21 cellular contexts compared by ENCODE assay signal in the genomic region with DNA sequence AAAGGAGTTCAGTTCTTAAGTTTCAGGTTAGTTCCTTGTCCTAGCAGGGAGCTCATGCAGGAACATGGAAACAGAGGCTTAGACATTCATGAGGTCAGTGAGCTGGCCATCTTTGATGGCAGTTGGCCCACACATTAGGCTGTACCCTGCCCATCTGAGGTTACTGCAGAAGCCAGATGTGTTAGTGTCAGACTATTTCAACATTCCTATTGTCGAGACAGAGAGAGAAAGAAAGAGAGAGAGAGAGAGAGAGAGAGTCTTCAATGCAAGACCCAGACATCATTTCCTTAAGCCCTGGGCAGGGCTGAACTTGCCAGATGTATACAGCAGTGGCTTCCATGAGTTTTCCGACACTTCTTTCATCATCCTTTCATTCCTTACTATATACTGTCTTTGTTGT.
"Had no signal": no experiment of that assay in that cellular context is flagged by ENCODE, and none has a peak within 500 bp of the region (broad histone marks: within the 10 kb centered on the region; RNA-seq: fewer than 3 reads in every experiment).

No MANE protein-coding gene starts in this region.

- H3K9me3 ChIP-seq: adrenal gland, breast epithelium, colonic mucosa, gastroesophageal sphincter, prostate gland, tibial artery had no signal

- H3K36me3 Mint-ChIP-seq: activated naive CD8-positive, alpha-beta T cell; natural killer cell treated with Interleukin-12 subunit alpha and Interleukin-12 subunit beta and Interleukin-15 and Interleukin-18, amount 100 ng/mL, for 72 hours had no signal

- H3K27ac Mint-ChIP-seq: activated naive CD8-positive, alpha-beta T cell; activated T-helper 17 cell treated with anti-CD3 and anti-CD28 coated beads, Interleukin-2, amount 50 U/mL, for 72 hours; natural killer cell treated with Interleukin-12 subunit alpha and Interleukin-12 subunit beta and Interleukin-15 and Interleukin-18, amount 100 ng/mL, for 72 hours; stimulated activated naive CD8-positive, alpha-beta T cell treated with anti-CD3 and anti-CD28 coated beads, Interleukin-15, Interleukin-2, amounts not matched to agents 100 ng/mL and 50 ng/mL, for 24 hours had no signal

- H3K27me3 Mint-ChIP-seq: activated naive CD8-positive, alpha-beta T cell; activated T-helper 17 cell treated with anti-CD3 and anti-CD28 coated beads, Interleukin-2, amount 50 U/mL, for 72 hours; effector memory CD8-positive, alpha-beta T cell; stimulated activated naive CD8-positive, alpha-beta T cell treated with anti-CD3 and anti-CD28 coated beads, Interleukin-15, Interleukin-2, amounts not matched to agents 100 ng/mL and 50 ng/mL, for 24 hours had no signal

- H3K4me1 Mint-ChIP-seq: activated T-helper 17 cell treated with anti-CD3 and anti-CD28 coated beads, Interleukin-2, amount 50 U/mL, for 72 hours had no signal

- H3K4me1 ChIP-seq: adrenal gland, breast epithelium, colonic mucosa, gastroesophageal sphincter, prostate gland, tibial artery had no signal

- FAIRE-seq: endothelial cell of umbilical vein, islet of Langerhans had no signal

- H3K36me3 ChIP-seq: adrenal gland, breast epithelium, colonic mucosa, gastroesophageal sphincter, prostate gland, tibial artery had no signal

- ATAC-seq: activated T-helper 17 cell treated with anti-CD3 and anti-CD28 coated beads, Interleukin-2, amount 50 U/mL, for 72 hours; effector memory CD8-positive, alpha-beta T cell; gastroesophageal sphincter; left ventricle myocardium superior; natural killer cell treated with Interleukin-12 subunit alpha and Interleukin-12 subunit beta and Interleukin-15 and Interleukin-18, amount 100 ng/mL, for 72 hours; right cardiac atrium had no signal

- H3K4me3 Mint-ChIP-seq: activated naive CD8-positive, alpha-beta T cell; activated T-helper 17 cell treated with anti-CD3 and anti-CD28 coated beads, Interleukin-2, amount 50 U/mL, for 72 hours; effector memory CD8-positive, alpha-beta T cell; natural killer cell treated with Interleukin-12 subunit alpha and Interleukin-12 subunit beta and Interleukin-15 and Interleukin-18, amount 100 ng/mL, for 72 hours; stimulated activated naive CD8-positive, alpha-beta T cell treated with anti-CD3 and anti-CD28 coated beads, Interleukin-15, Interleukin-2, amounts not matched to agents 100 ng/mL and 50 ng/mL, for 24 hours had no signal

- H3K4me3 ChIP-seq: adrenal gland, breast epithelium, colonic mucosa, dorsolateral prefrontal cortex, gastroesophageal sphincter, prostate gland, tibial artery had no signal

- H3K9me3 Mint-ChIP-seq: activated T-helper 17 cell treated with anti-CD3 and anti-CD28 coated beads, Interleukin-2, amount 50 U/mL, for 72 hours; effector memory CD8-positive, alpha-beta T cell; natural killer cell treated with Interleukin-12 subunit alpha and Interleukin-12 subunit beta and Interleukin-15 and Interleukin-18, amount 100 ng/mL, for 72 hours; stimulated activated naive CD8-positive, alpha-beta T cell treated with anti-CD3 and anti-CD28 coated beads, Interleukin-15, Interleukin-2, amounts not matched to agents 100 ng/mL and 50 ng/mL, for 24 hours had no signal

- H3K27me3 ChIP-seq: adrenal gland, colonic mucosa, gastroesophageal sphincter, tibial artery had no signal

- H3K27ac ChIP-seq: adrenal gland, breast epithelium, colonic mucosa, dorsolateral prefrontal cortex, gastroesophageal sphincter, prostate gland, tibial artery had no signal

- DNase-seq: activated T-cell treated with anti-CD3 and anti-CD28 coated beads, Interleukin-2, amount 50 U/mL, for 1 hour; adrenal gland; colonic mucosa; dorsolateral prefrontal cortex; effector memory CD8-positive, alpha-beta T cell; head of caudate nucleus; hypothalamus; left ventricle myocardium superior; right cardiac atrium; stimulated activated CD4-positive, alpha-beta T cell treated with anti-CD3 and anti-CD28 coated beads, Interleukin-1b, Interleukin-23, amount 100 ng/mL, for 48 hours; T-helper 1 cell; tibial artery had no signal
